Comparison of ENCODE assay signal across 15 cellular contexts in the genomic region with DNA sequence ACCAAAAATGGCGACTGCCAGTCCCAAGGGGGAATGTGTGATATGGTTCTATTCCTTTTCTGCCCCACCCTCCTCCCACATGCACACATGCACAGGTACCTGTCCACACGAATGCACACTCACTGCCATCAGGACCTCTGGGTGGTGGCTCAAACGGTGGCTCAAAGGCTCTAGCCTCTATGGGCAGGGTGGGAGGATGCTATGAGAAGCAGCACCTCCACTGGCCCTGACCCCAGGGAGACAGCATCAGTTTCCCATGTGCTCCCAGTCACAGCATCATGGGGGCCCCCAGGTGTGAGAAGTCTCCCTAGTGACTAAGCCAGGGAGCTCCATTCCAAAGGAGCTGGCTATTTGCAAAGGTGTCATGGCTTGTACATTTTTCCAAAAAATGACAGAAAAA. TPM values are rescaled to one million over a fixed set of nuclear protein-coding genes. Genes with fewer than 3 reads are reported as not detected.
DNase-seq lines count a peak whose midpoint lies in the region; ATAC-seq and TF ChIP-seq lines count a peak whose summit lies in the region.
"Had no signal": no experiment of that assay in that cellular context is flagged by ENCODE, and none has a peak within 500 bp of the region (broad histone marks: within the 10 kb centered on the region; RNA-seq: fewer than 3 reads in every experiment).

No MANE protein-coding gene starts in this region.

- no peaks in the 10 kb centered on the region for H3K79me2 ChIP-seq in OCI-LY3 (ENCODE audit: low read length)

- TF ChIP-seq CTCF in OCI-LY3 (IDR thresholded peaks at IDR 0.05; ENCODE audit: low read depth, low read length) = no peak
- TF ChIP-seq CTCF in dorsolateral prefrontal cortex (IDR thresholded peaks at IDR 0.05 in 54 of 56, conservative IDR thresholded peaks at IDR 0.05 in 2 of 56; ENCODE audit: low read depth in 1 of 56, partially characterized antibody in 56 of 56) = no peak
- TF ChIP-seq CTCF in omental fat pad (IDR thresholded peaks at IDR 0.05) = no peak

- intact Hi-C loops in dorsolateral prefrontal cortex (cut with DNase I) = no loop called here

- H3K27me3 ChIP-seq in OCI-LY3 (ENCODE audit: low read depth, low read length) (peaks cover 7% of the 10 kb centered on the region; the same call in 1 of the 2 replicates), dorsolateral prefrontal cortex (no peaks in the 10 kb centered on the region)
- H3K27me3 ChIP-seq: MG63 had no signal

- 0 out of 2 replicates have a peak, but pooled peaks cover 3% of the 10 kb centered on the region for H3K4me1 ChIP-seq in OCI-LY3 (ENCODE audit: low read length)

- H2AFZ ChIP-seq in OCI-LY3 (ENCODE audit: low read depth, low read length) = no peak overlapping the region

- no peaks in the 10 kb centered on the region for H4K20me1 ChIP-seq in OCI-LY3 (ENCODE audit: insufficient read depth, low read length)

- no peak overlapping the region for H3K9ac ChIP-seq in OCI-LY3 (ENCODE audit: low read length)

- H3K27ac ChIP-seq in OCI-LY3 (ENCODE audit: low read length) (no peak overlapping the region), dorsolateral prefrontal cortex (peak overlapping the region in 53 of 59 donors; percentile 6 to 78 (median 55))

- no peak for ATAC-seq in omental fat pad (ENCODE audit: low FRiP score)

- DNase-seq in dorsolateral prefrontal cortex (peak in 1 of 10 donors; percentile 45), omental fat pad (ENCODE audit: low spot score) (peak; percentile 18), AG08395 (ENCODE audit: low spot score) (no peak), SHP77 (lab: John Stamatoyannopoulos, UW) (no peak)
- no peak for DNase-seq in activated CD4-positive, alpha-beta T cell treated with anti-CD3 and anti-CD28 coated beads for 1 hour
- DNase-seq: stimulated activated CD4-positive, alpha-beta T cell treated with anti-CD3 and anti-CD28 coated beads, Interleukin-1b, Interleukin-23, amount 100 ng/mL, for 48 hours; stimulated activated naive CD4-positive, alpha-beta T cell treated with Interleukin-2 at 50 U/mL for 16 hours had no signal

- H3K4me3 ChIP-seq in OCI-LY3 (ENCODE audit: low read length) (no peak overlapping the region), dorsolateral prefrontal cortex (peak overlapping the region in 9 of 59 donors; percentile 1 to 27 (median 14))
- H3K4me3 ChIP-seq: MG63 had no signal

- H3K9me3 ChIP-seq in OCI-LY3 (ENCODE audit: insufficient read depth, low read length) = no peaks in the 10 kb centered on the region
- H3K9me3 ChIP-seq: MG63 had no signal

- H3K36me3 ChIP-seq in OCI-LY3 (replicated peaks; ENCODE audit: low read depth, low read length) = no peaks in the 10 kb centered on the region
- H3K36me3 ChIP-seq: MG63 had no signal

- H3K4me2 ChIP-seq in OCI-LY3 (ENCODE audit: low read length) = peak overlapping the region; percentile 42

RNA-seq across cellular contexts. Expression of a gene that starts 15.9 kb away (rescaled TPM):
- 10 to 100 TPM in 36 of 120 experiments, 1 to 10 TPM in 84; 1.6 to 23.6 (median 7.0) TPM for total RNA-seq in dorsolateral prefrontal cortex
- total RNA-seq in omental fat pad = 100 to 1,000 TPM in 3 of 4 donors, 10 to 100 TPM in 1; 21.3 to 200 (median 131) TPM
- total RNA-seq: activated naive CD4-positive, alpha-beta T cell treated with anti-CD3 and anti-CD28 coated beads for 36 hours; HFFc6; OCI-LY7; osteocyte; T-helper 1 cell treated with Interleukin-12 subunit alpha and Interleukin-12 subunit beta and Interleukin-4 antibody, amounts not matched to agents 30 ng/mL and 1 ng/mL, for 36 hours had no signal

RNA-seq across cellular contexts. Expression of a gene that starts 18.6 kb away (rescaled TPM):
- total RNA-seq in dorsolateral prefrontal cortex = 10 to 100 TPM in 104 of 120 experiments, 1 to 10 TPM in 16; 5.3 to 27.0 (median 14.3) TPM
- 10 to 100 TPM in 2 of 4 donors, 1 to 10 TPM in 2; 5.5 to 12.9 (median 9.1) TPM for total RNA-seq in omental fat pad

RNA-seq across cellular contexts. Expression of a gene that starts 19.2 kb away (rescaled TPM):
- total RNA-seq in dorsolateral prefrontal cortex (100 to 1,000 TPM in 117 of 120 experiments, 10 to 100 TPM in 3; 79.2 to 188 (median 136) TPM), omental fat pad (10 to 100 TPM; 44.6 to 73.0 (median 57.4) TPM)

RNA-seq across cellular contexts. Expression of a gene that starts 24.8 kb away (rescaled TPM):
- total RNA-seq in dorsolateral prefrontal cortex = 1 to 10 TPM in 33 of 120 experiments, under 1 TPM in 16, not detected in 71; 0.62 to 2.9 (median 1.2) TPM
- total RNA-seq in omental fat pad = 1 to 10 TPM in 2 of 4 donors, not detected in 2; 2.4 to 2.5 TPM
- total RNA-seq: glomerular endothelial cell, osteocyte had no signal

RNA-seq across cellular contexts. Expression of a gene that starts 26.4 kb away (rescaled TPM):
- total RNA-seq in dorsolateral prefrontal cortex = 100 to 1,000 TPM; 146 to 372 (median 259) TPM
- 10 to 100 TPM; 59.8 to 82.3 (median 68.5) TPM for total RNA-seq in omental fat pad
